In the genomic region with DNA sequence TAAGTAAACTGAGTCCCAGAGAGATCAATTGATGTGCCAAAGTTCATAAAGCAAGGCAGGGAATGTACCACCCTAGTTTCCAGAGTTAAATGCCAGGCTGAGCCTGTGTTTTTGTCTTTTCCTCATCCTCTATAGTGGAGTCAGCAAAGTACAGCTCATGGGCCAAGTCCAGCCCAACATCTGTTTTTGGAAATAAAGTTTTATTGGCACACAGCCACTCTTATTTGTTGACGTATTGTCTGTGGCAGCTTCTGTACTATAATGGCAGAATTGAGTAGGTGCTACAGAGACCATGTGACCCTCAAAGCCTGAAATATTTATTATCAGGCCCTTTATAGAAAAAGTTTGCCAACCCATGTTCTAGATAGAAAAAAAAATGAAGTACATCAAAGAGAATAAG, we compare ENCODE assay signal across 1 cellular context.
A peak's percentile ranks its signal among the peaks of the same experiment; 100 is the strongest.
TF ChIP-seq lines count a peak whose summit lies in the region.

No MANE protein-coding gene starts in this region.

TF ChIP-seq in K562, 482 proteins besides CTCF, POLR2A, EP300 and RAD21 (continued from another document):
- TF ChIP-seq, protein P1, sequence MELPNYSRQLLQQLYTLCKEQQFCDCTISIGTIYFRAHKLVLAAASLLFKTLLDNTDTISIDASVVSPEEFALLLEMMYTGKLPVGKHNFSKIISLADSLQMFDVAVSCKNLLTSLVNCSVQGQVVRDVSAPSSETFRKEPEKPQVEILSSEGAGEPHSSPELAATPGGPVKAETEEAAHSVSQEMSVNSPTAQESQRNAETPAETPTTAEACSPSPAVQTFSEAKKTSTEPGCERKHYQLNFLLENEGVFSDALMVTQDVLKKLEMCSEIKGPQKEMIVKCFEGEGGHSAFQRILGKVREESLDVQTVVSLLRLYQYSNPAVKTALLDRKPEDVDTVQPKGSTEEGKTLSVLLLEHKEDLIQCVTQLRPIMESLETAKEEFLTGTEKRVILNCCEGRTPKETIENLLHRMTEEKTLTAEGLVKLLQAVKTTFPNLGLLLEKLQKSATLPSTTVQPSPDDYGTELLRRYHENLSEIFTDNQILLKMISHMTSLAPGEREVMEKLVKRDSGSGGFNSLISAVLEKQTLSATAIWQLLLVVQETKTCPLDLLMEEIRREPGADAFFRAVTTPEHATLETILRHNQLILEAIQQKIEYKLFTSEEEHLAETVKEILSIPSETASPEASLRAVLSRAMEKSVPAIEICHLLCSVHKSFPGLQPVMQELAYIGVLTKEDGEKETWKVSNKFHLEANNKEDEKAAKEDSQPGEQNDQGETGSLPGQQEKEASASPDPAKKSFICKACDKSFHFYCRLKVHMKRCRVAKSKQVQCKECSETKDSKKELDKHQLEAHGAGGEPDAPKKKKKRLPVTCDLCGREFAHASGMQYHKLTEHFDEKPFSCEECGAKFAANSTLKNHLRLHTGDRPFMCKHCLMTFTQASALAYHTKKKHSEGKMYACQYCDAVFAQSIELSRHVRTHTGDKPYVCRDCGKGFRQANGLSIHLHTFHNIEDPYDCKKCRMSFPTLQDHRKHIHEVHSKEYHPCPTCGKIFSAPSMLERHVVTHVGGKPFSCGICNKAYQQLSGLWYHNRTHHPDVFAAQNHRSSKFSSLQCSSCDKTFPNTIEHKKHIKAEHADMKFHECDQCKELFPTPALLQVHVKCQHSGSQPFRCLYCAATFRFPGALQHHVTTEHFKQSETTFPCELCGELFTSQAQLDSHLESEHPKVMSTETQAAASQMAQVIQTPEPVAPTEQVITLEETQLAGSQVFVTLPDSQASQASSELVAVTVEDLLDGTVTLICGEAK (IDR thresholded peaks at IDR 0.05) = peak; percentile 80
- TF ChIP-seq, protein P1 (CRISPR knock-in tag; IDR thresholded peaks at IDR 0.05) = no peak
